Comparison of ENCODE assay signal across 13 cellular contexts in the genomic region with DNA sequence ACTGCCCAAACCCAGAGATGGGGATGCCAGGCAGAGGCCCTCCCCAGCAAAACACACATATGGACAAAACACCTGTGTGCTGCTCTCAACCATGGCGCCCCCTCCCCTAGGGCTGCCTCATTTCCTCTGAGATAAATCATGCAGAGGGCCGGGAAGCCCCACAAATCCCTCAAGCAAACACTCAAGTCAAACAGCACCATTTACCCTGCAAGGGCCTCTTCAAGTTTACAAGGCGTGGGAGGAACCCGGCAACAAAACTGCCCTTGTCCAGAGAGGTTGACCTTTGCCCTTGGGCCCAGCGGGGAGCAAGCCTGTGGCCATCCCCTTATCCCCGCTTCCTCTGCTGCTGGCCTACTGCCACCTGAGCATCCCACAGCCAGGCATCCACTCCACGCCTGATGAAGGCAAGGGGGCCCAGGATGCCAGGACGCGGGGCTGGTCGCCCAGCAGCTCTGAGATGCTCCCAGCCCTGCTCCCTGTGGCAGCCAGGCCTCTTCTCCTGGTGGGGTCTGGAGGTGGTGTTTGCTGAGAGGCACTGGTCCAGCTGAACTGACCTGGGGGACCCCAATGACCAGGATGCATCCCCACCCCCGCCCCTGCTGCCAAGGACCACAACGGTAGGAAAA.
DNase-seq lines count a peak whose midpoint lies in the region; ATAC-seq, FAIRE-seq and TF ChIP-seq lines count a peak whose summit lies in the region.
"Had no signal": no experiment of that assay in that cellular context is flagged by ENCODE, and none has a peak within 500 bp of the region (broad histone marks: within the 10 kb centered on the region; RNA-seq: fewer than 3 reads in every experiment).

No MANE protein-coding gene starts in this region.

- no peak overlapping the region for H2AFZ ChIP-seq in K562 (ENCODE audit: low read depth, low read length)
- H2AFZ ChIP-seq: PC-9 had no signal

- H3K79me2 ChIP-seq in K562 (ENCODE audit: control insufficient read depth, insufficient read depth, low read length) = no peaks in the 10 kb centered on the region

- no peak for TF ChIP-seq CTCF in K562 (IDR thresholded peaks at IDR 0.05 in 2 of 3, conservative IDR thresholded peaks at IDR 0.05 in 1 of 3; ENCODE audit: insufficient read depth in 2 of 3, low read depth in 1 of 3, low read length in 3 of 3)

- H3K4me3 ChIP-seq in HUES6 (ENCODE audit: low read depth, low read length) (no peak overlapping the region), K562 (no peak overlapping the region), small intestine (ENCODE audit: low read depth in 1 of 2, low read length in 2 of 2) (no peak overlapping the region)
- H3K4me3 ChIP-seq: PC-9, thyroid gland had no signal

- no peak; the same call in 1 of the 2 replicates for TF ChIP-seq EP300 in K562 (IDR thresholded peaks at IDR 0.05; ENCODE audit: low read length)

- no peak for TF ChIP-seq POLR2A in K562 (conservative IDR thresholded peaks at IDR 0.05)

- in situ Hi-C loops in K562 (cut with MboI) = no loop called here

- DNase-seq in NCI-H1436 (lab: John Stamatoyannopoulos, UW) (peak; percentile 3), NCI-H1436 treated with DMSO at 0.1 percent for 48 hours (lab: John Stamatoyannopoulos, UW) (no peak), K562 (ENCODE audit: extremely low read depth in 1 of 4, low spot score in 3 of 4) (peak; percentile 72 to 90 (median 80)), small intestine (peak; percentile 30), dedifferentiated amniotic fluid mesenchymal stem cell (ENCODE audit: extremely low spot score) (no peak), kidney glomerular epithelial cell (lab: John Stamatoyannopoulos, UW) (no peak)
- no peak for DNase-seq in central memory CD4-positive, alpha-beta T cell
- DNase-seq: DND-41, NCI-H1105 treated with DMSO at 0.1 percent for 48 hours, PC-9, thyroid gland had no signal

- ATAC-seq in K562 = peak; percentile 79

- H3K9me1 ChIP-seq in K562 (ENCODE audit: control insufficient read depth, insufficient read depth, low read length) = no peaks in the 10 kb centered on the region

- no peak overlapping the region for H3K4me2 ChIP-seq in K562 (ENCODE audit: insufficient read depth, low read length)
- H3K4me2 ChIP-seq: PC-9 had no signal

- no peak overlapping the region for H3K9ac ChIP-seq in HUES6 (ENCODE audit: low read length)
- peak overlapping the region in 1 of 2 experiments; percentile 1; a peak in 2 of 4 replicates for H3K9ac ChIP-seq in K562 (ENCODE audit: insufficient read depth in 1 of 2, low read depth in 2 of 2, low read length in 2 of 2)

- FAIRE-seq in K562 (lab: Jason Lieb, UNC) (peak; percentile 87), small intestine (lab: Jason Lieb, UNC) (no peak)
- FAIRE-seq: A204.1 had no signal

- H3K36me3 ChIP-seq in HUES6 (ENCODE audit: control insufficient read depth, insufficient read depth, low read length) (peaks cover 46% of the 10 kb centered on the region), K562 (ENCODE audit: control insufficient read depth, insufficient read depth, low read length) (peaks cover 42% of the 10 kb centered on the region; the same call in 2 of the 3 replicates), small intestine (ENCODE audit: control insufficient read depth in 2 of 2, insufficient read depth in 2 of 2, low read length in 2 of 2) (no peaks in the 10 kb centered on the region)

- H3K9me3 ChIP-seq in HUES6 (ENCODE audit: control insufficient read depth, insufficient read depth, low read depth, low read length) (no peaks in the 10 kb centered on the region), K562 (replicated peaks; ENCODE audit: control insufficient read depth, insufficient read depth, low read depth, low read length) (no peaks in the 10 kb centered on the region), small intestine (ENCODE audit: control insufficient read depth, low read depth) (no peaks in the 10 kb centered on the region)
- H3K9me3 ChIP-seq: thyroid gland had no signal

- intact Hi-C loops in K562 (cut with micrococcal nuclease) = loop anchor here (5.0 kb wide), 2 partner anchors 78 to 178 kb away; a partner anchor contains a TSS

- POLR2A ChIA-PET in K562 (lab: Yijun Ruan, JAX) = interaction anchor here (0.6 kb wide), 3 partner anchors 15 to 421 kb away, joined by 3 read pairs; no protein-coding TSS in a partner anchor

- no peaks in the 10 kb centered on the region for H3K27me3 ChIP-seq in HUES6 (ENCODE audit: control insufficient read depth, insufficient read depth, low read length)
- H3K27me3 ChIP-seq in K562 (ENCODE audit: control insufficient read depth in 2 of 2, insufficient read depth in 2 of 2, low read length in 2 of 2) = no peaks in the 10 kb centered on the region
- H3K27me3 ChIP-seq in small intestine (ENCODE audit: control insufficient read depth in 2 of 2, insufficient read depth in 2 of 2, low read length in 2 of 2) = no peaks in the 10 kb centered on the region
- H3K27me3 ChIP-seq: thyroid gland had no signal

- H3K4me1 ChIP-seq in HUES6 (ENCODE audit: control insufficient read depth, insufficient read depth, low read length) = peaks cover 60% of the 10 kb centered on the region
- peaks cover 13% of the 10 kb centered on the region in 2 experiments for H3K4me1 ChIP-seq in K562 (replicated peaks in 1 of 2; ENCODE audit: control insufficient read depth in 2 of 2, insufficient read depth in 2 of 2, low read length in 2 of 2)
- H3K4me1 ChIP-seq in small intestine (ENCODE audit: control insufficient read depth in 2 of 2, insufficient read depth in 1 of 2, low read depth in 1 of 2, low read length in 1 of 2) = peaks cover 0 to 5% of the 10 kb centered on the region in 2 donors

- WGBS in K562 (ENCODE audit: insufficient coverage, low coverage, missing lambda C conversion rate) = 25% methylated on average over 11 of the region's 12 CpGs
- WGBS in small intestine, 3 donors = 49 to 58% (median 56%) methylated on average over 11 to 12 of the region's 12 CpGs

- peaks cover 5% of the 10 kb centered on the region; the same call in 1 of the 2 replicates for H4K20me1 ChIP-seq in K562 (replicated peaks; ENCODE audit: control insufficient read depth, insufficient read depth, low read length)

- no TSS peak for BruUV-seq in K562 (replicated peaks; lab: Mats Ljungman, UMichigan)

- H3K27ac ChIP-seq in HUES6 (ENCODE audit: low read depth, low read length) (0 out of 2 replicates have a peak overlapping the region, but pooled peaks have one; percentile 13), K562 (ENCODE audit: extremely low read depth, low read depth, low read length) (no peak overlapping the region), small intestine (ENCODE audit: low read depth in 1 of 2, low read length in 1 of 2) (no peak overlapping the region)
- H3K27ac ChIP-seq: PC-9 had no signal

- CTCF ChIA-PET in K562 (lab: Yijun Ruan, JAX; ENCODE audit: low intra/inter-chr PET ratio) = no interaction called here

- no peak; a peak in 1 of 4 replicates for TF ChIP-seq RAD21 in K562 (CRISPR knock-in tag; conservative IDR thresholded peaks at IDR 0.05 in 1 of 2, IDR thresholded peaks at IDR 0.05 in 1 of 2)

TF ChIP-seq in K562, 482 proteins besides CTCF, POLR2A, EP300 and RAD21 (continues in another document):
- TF ChIP-seq, protein P1, sequence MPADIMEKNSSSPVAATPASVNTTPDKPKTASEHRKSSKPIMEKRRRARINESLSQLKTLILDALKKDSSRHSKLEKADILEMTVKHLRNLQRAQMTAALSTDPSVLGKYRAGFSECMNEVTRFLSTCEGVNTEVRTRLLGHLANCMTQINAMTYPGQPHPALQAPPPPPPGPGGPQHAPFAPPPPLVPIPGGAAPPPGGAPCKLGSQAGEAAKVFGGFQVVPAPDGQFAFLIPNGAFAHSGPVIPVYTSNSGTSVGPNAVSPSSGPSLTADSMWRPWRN (IDR thresholded peaks at IDR 0.05; ENCODE audit: low read depth) = peak; percentile 85
- TF ChIP-seq MYNN (IDR thresholded peaks at IDR 0.05) = peak; percentile 39; the same call in 1 of the 2 replicates
- no peak for TF ChIP-seq MYNN (CRISPR knock-in tag; IDR thresholded peaks at IDR 0.05)
- peak; percentile 57; the same call in 1 of the 2 replicates for TF ChIP-seq RNF2 (IDR thresholded peaks at IDR 0.05)
- TF ChIP-seq, protein P2, sequence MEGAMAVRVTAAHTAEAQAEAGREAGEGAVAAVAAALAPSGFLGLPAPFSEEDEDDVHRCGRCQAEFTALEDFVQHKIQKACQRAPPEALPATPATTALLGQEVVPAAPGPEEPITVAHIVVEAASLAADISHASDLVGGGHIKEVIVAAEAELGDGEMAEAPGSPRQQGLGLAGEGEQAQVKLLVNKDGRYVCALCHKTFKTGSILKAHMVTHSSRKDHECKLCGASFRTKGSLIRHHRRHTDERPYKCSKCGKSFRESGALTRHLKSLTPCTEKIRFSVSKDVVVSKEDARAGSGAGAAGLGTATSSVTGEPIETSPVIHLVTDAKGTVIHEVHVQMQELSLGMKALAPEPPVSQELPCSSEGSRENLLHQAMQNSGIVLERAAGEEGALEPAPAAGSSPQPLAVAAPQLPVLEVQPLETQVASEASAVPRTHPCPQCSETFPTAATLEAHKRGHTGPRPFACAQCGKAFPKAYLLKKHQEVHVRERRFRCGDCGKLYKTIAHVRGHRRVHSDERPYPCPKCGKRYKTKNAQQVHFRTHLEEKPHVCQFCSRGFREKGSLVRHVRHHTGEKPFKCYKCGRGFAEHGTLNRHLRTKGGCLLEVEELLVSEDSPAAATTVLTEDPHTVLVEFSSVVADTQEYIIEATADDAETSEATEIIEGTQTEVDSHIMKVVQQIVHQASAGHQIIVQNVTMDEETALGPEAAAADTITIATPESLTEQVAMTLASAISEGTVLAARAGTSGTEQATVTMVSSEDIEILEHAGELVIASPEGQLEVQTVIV (CRISPR knock-in tag; IDR thresholded peaks at IDR 0.05; ENCODE audit: borderline replicate concordance) = no peak
- TF ChIP-seq, protein P3, sequence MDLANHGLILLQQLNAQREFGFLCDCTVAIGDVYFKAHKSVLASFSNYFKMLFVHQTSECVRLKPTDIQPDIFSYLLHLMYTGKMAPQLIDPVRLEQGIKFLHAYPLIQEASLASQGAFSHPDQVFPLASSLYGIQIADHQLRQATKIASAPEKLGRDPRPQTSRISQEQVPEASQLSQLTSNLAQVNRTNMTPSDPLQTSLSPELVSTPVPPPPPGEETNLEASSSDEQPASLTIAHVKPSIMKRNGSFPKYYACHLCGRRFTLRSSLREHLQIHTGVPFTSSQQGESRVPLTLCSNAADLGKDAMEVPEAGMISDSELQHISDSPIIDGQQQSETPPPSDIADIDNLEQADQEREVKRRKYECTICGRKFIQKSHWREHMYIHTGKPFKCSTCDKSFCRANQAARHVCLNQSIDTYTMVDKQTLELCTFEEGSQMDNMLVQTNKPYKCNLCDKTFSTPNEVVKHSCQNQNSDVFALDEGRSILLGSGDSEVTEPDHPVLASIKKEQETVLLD (IDR thresholded peaks at IDR 0.05) = no peak
- TF ChIP-seq TCF7L2 (IDR thresholded peaks at IDR 0.05; ENCODE audit: low read depth, low read length) = no peak
- TF ChIP-seq ETV1 (tag; conservative IDR thresholded peaks at IDR 0.05; ENCODE audit: low read depth) = peak; percentile 38; the same call in 1 of the 2 replicates
- TF ChIP-seq NR2C2 (CRISPR knock-in tag; IDR thresholded peaks at IDR 0.05) = peak; percentile 90
- TF ChIP-seq NR2C2 (tag; IDR thresholded peaks at IDR 0.05) = peak; percentile 84
- peak; percentile 40; the same call in 1 of the 2 replicates for TF ChIP-seq CTBP1 (IDR thresholded peaks at IDR 0.05; ENCODE audit: borderline replicate concordance)

Comparison
In these comparisons a context has a peak if more than half of its experiments do, and no peak if none do; other contexts are left out.
1. DNase-seq: peak in NCI-H1436 (single experiment), K562 (4 of 4) and small intestine (single experiment); none in NCI-H1436 treated with DMSO at 0.1 percent for 48 hours (single experiment), dedifferentiated amniotic fluid mesenchymal stem cell (single experiment), central memory CD4-positive, alpha-beta T cell (single experiment) and kidney glomerular epithelial cell (single experiment).